9 cellular contexts compared by ENCODE assay signal in genomic region chr10:95333997-95334792, GRCh38. TPM values are rescaled to one million over a fixed set of nuclear protein-coding genes. Genes with fewer than 3 reads are reported as not detected.
DNase-seq lines count a peak whose midpoint lies in the region; ATAC-seq, FAIRE-seq and TF ChIP-seq lines count a peak whose summit lies in the region.
"Had no signal": no experiment of that assay in that cellular context is flagged by ENCODE, and none has a peak within 500 bp of the region (broad histone marks: within the 10 kb centered on the region; RNA-seq: fewer than 3 reads in every experiment).

No MANE protein-coding gene starts in this region.

- peaks cover 26% of the 10 kb centered on the region for H3K4me1 ChIP-seq in ACC112 (ENCODE audit: control insufficient read depth, insufficient read depth, low read length, unreplicated experiment)
- peaks cover 0 to 10% of the 10 kb centered on the region in 2 experiments; a peak in 1 of 4 replicates for H3K4me1 ChIP-seq in SK-N-SH (ENCODE audit: control insufficient read depth in 1 of 2, insufficient read depth in 2 of 2, low read depth in 1 of 2, low read length in 1 of 2)

- FAIRE-seq in GM12891 (lab: Jason Lieb, UNC): no peak

- TF ChIP-seq EP300 in SK-N-SH (IDR thresholded peaks at IDR 0.05; ENCODE audit: borderline replicate concordance in 1 of 2, low read depth in 1 of 2, low read length in 1 of 2): no peak

- DNase-seq in SK-N-SH (no peak), fibroblast of peridontal ligament (ENCODE audit: extremely low read depth) (peak; percentile 91), omental fat pad (ENCODE audit: low spot score) (peak; percentile 36), GM12891 (ENCODE audit: insufficient read length, low spot score) (no peak)
- DNase-seq in activated CD4-positive, alpha-beta T cell treated with anti-CD3 and anti-CD28 coated beads, Interleukin-2, amount 50 U/mL, for 48 hours: no peak
- DNase-seq: activated T-cell treated with anti-CD3 and anti-CD28 coated beads, Interleukin-2, amount 50 U/mL, for 24 hours had no signal

- no peak overlapping the region for H3K9ac ChIP-seq in SK-N-SH

- TF ChIP-seq CTCF in SK-N-SH (IDR thresholded peaks at IDR 0.05) (no peak), omental fat pad (IDR thresholded peaks at IDR 0.05) (no peak)

- H3K27ac ChIP-seq in ACC112 (ENCODE audit: low read depth, low read length) (peak overlapping the region; percentile 84), SK-N-SH (ENCODE audit: low read depth in 2 of 2, low read length in 1 of 2) (peak overlapping the region in 1 of 2 experiments; percentile 66; a peak in 2 of 4 replicates)

- no peak for TF ChIP-seq RAD21 in SK-N-SH (IDR thresholded peaks at IDR 0.05; ENCODE audit: low read length)

- H3K9me2 ChIP-seq in SK-N-SH: no peaks in the 10 kb centered on the region

- ATAC-seq in omental fat pad (ENCODE audit: low FRiP score) (no peak), GM21528 (IDR thresholded peaks at IDR 0.05; ENCODE audit: low FRiP score, unreplicated experiment) (no peak), HG03342 (IDR thresholded peaks at IDR 0.05; ENCODE audit: unreplicated experiment) (no peak)

- POLR2A ChIA-PET in SK-N-SH (lab: Yijun Ruan, JAX): no interaction called here

- H4K20me1 ChIP-seq in SK-N-SH (ENCODE audit: insufficient read depth): no peaks in the 10 kb centered on the region

- H3K4me2 ChIP-seq in SK-N-SH: peak overlapping the region; percentile 39

- H3K27me3 ChIP-seq in ACC112 (ENCODE audit: insufficient read depth, low read length) (no peaks in the 10 kb centered on the region), SK-N-SH (ENCODE audit: insufficient read depth) (no peaks in the 10 kb centered on the region)

- H3F3A ChIP-seq in SK-N-SH (replicated peaks; ENCODE audit: insufficient read depth): peaks cover 6% of the 10 kb centered on the region

- H3K36me3 ChIP-seq in ACC112 (ENCODE audit: insufficient read depth, low read length) (no peaks in the 10 kb centered on the region), SK-N-SH (replicated peaks in 1 of 2; ENCODE audit: control insufficient read depth in 1 of 2, insufficient read depth in 2 of 2, low read length in 1 of 2) (no peaks in the 10 kb centered on the region)

- H2AFZ ChIP-seq in ACC112 (ENCODE audit: low read length, unreplicated experiment) (peak overlapping the region; percentile 45), SK-N-SH (ENCODE audit: low read depth) (peak overlapping the region; percentile 85)

- no peaks in the 10 kb centered on the region for H3K79me2 ChIP-seq in ACC112 (ENCODE audit: control insufficient read depth, insufficient read depth, low read length, unreplicated experiment)
- H3K79me2 ChIP-seq in SK-N-SH (ENCODE audit: insufficient read depth): no peaks in the 10 kb centered on the region

- no peaks in the 10 kb centered on the region for H3K9me3 ChIP-seq in SK-N-SH

- H3K4me3 ChIP-seq in ACC112 (ENCODE audit: low read depth, low read length) (peak overlapping the region; percentile 27; the same call in 1 of the 2 replicates), SK-N-SH (ENCODE audit: low read depth in 2 of 2, low read length in 1 of 2) (no peak overlapping the region)

- no peak for TF ChIP-seq POLR2A in GM12891 (IDR thresholded peaks at IDR 0.05; ENCODE audit: low read depth, low read length)

- CTCF ChIA-PET in SK-N-SH (lab: Yijun Ruan, JAX): interaction anchor here (1.3 to 1.8 kb wide), 2 partner anchors 88 to 91 kb away, joined by 3 to 4 read pairs; no protein-coding TSS in a partner anchor

- 60% methylated on average over 12 of the region's 12 CpGs for WGBS in SK-N-SH (ENCODE audit: low lambda C conversion rate)

TF ChIP-seq in SK-N-SH, 30 proteins besides CTCF, POLR2A, EP300 and RAD21:
- TF ChIP-seq NFIC (IDR thresholded peaks at IDR 0.05; ENCODE audit: borderline replicate concordance) (no peak), YY1 (IDR thresholded peaks at IDR 0.05; ENCODE audit: low read depth) (peak; percentile 45; the same call in 1 of the 2 replicates), FOXM1 (IDR thresholded peaks at IDR 0.05; ENCODE audit: low read depth) (0 out of 2 replicates have a peak, but pooled peaks have one; percentile 27), FOSL2 (IDR thresholded peaks at IDR 0.05; ENCODE audit: borderline replicate concordance, low read depth) (0 out of 2 replicates have a peak, but pooled peaks have one; percentile 18), GABPA (IDR thresholded peaks at IDR 0.05; ENCODE audit: low read depth) (0 out of 2 replicates have a peak, but pooled peaks have one; percentile 7), USF1 (IDR thresholded peaks at IDR 0.05; ENCODE audit: borderline replicate concordance, low read depth) (no peak)

TF ChIP-seq in GM12891, 5 proteins besides CTCF, POLR2A, EP300 and RAD21:
- TF ChIP-seq SPI1 (IDR thresholded peaks at IDR 0.05; ENCODE audit: low read depth, low read length): no peak
- no peak for TF ChIP-seq TAF1 (IDR thresholded peaks at IDR 0.05; ENCODE audit: low read depth, low read length)
- TF ChIP-seq POLR2AphosphoS5 (IDR thresholded peaks at IDR 0.05; ENCODE audit: low read depth, low read length): no peak
- TF ChIP-seq POU2F2 (IDR thresholded peaks at IDR 0.05; ENCODE audit: low read depth, low read length): no peak
- no peak for TF ChIP-seq PAX5 (IDR thresholded peaks at IDR 0.05; ENCODE audit: insufficient read depth, low read length, severe bottlenecking)

RNA-seq across cellular contexts. Expression of gene PDLIM1, which starts 43.4 kb away (rescaled TPM):
- 74.4 and 97.2 TPM in 2 replicates for polyA plus RNA-seq in SK-N-SH (2012; rRNA removed)
- 89.3 and 96.8 TPM in 2 replicates for polyA plus RNA-seq in SK-N-SH (2012; cell fraction: cytosol; rRNA removed)
- 68.2 and 70.4 TPM in 2 replicates for polyA plus RNA-seq in SK-N-SH (2012; cell fraction: nucleus; rRNA removed)
- 100 to 1,000 TPM in 2 of 4 donors, 10 to 100 TPM in 2; 85.6 to 175 (median 122) TPM for total RNA-seq in omental fat pad
- polyA plus RNA-seq in GM12891 (2012; ENCODE audit: low read depth, missing spikeins): 569 TPM

Comparison
In these comparisons a context has a peak if more than half of its experiments do, and no peak if none do; other contexts are left out.
1. DNase-seq: peak in fibroblast of peridontal ligament (single experiment) and omental fat pad (single experiment); none in SK-N-SH (single experiment), activated CD4-positive, alpha-beta T cell treated with anti-CD3 and anti-CD28 coated beads, Interleukin-2, amount 50 U/mL, for 48 hours (0 of 2) and GM12891 (single experiment).